In genomic region chr9:77021928-77022782, GRCh38 we compare ENCODE assay signal across 15 cellular contexts. TPM values are rescaled to one million over a fixed set of nuclear protein-coding genes. Genes with fewer than 3 reads are reported as not detected.
DNase-seq lines count a peak whose midpoint lies in the region; ATAC-seq and TF ChIP-seq lines count a peak whose summit lies in the region.
"Had no signal": no experiment of that assay in that cellular context is flagged by ENCODE, and none has a peak within 500 bp of the region (broad histone marks: within the 10 kb centered on the region; RNA-seq: fewer than 3 reads in every experiment).

No MANE protein-coding gene starts in this region.

- H3K4me1 Mint-ChIP-seq in brain (peaks cover 41% of the 10 kb centered on the region), natural killer cell (peaks cover 9% of the 10 kb centered on the region in 2 donors)
- H3K4me1 Mint-ChIP-seq in naive thymus-derived CD8-positive, alpha-beta T cell, result peaks cover 16 to 45% (median 33%) of the 10 kb centered on the region in 4 donors

- H3K4me3 Mint-ChIP-seq in brain, result peak overlapping the region in 4 of 5 experiments; percentile 42 to 63 (median 58)
- peak overlapping the region; percentile 17 to 76 (median 50) for H3K4me3 Mint-ChIP-seq in naive thymus-derived CD8-positive, alpha-beta T cell
- H3K4me3 Mint-ChIP-seq in natural killer cell, result no peak overlapping the region

- H3K27ac Mint-ChIP-seq in brain (no peak overlapping the region), natural killer cell (no peak overlapping the region)
- H3K27ac Mint-ChIP-seq in naive thymus-derived CD8-positive, alpha-beta T cell, result no peak overlapping the region

- peaks cover 0 to 7% (median 0%) of the 10 kb centered on the region in 5 experiments for H3K9me3 Mint-ChIP-seq in brain
- no peaks in the 10 kb centered on the region for H3K9me3 Mint-ChIP-seq in naive thymus-derived CD8-positive, alpha-beta T cell
- H3K9me3 Mint-ChIP-seq in natural killer cell, result no peaks in the 10 kb centered on the region

- H3K36me3 Mint-ChIP-seq in brain (no peaks in the 10 kb centered on the region), natural killer cell (no peaks in the 10 kb centered on the region)
- peaks cover 0 to 5% (median 0%) of the 10 kb centered on the region in 3 donors for H3K36me3 Mint-ChIP-seq in naive thymus-derived CD8-positive, alpha-beta T cell

- intact Hi-C loops in natural killer cell (cut with micrococcal nuclease), result no loop called here

- TF ChIP-seq CTCF in GM20000 (IDR thresholded peaks at IDR 0.05; ENCODE audit: extremely low read depth, missing control alignments) (no peak), brain (conservative IDR thresholded peaks at IDR 0.05) (peak in 1 of 2 experiments; percentile 20), natural killer cell (IDR thresholded peaks at IDR 0.05) (no peak)

- no peak for ATAC-seq in naive thymus-derived CD8-positive, alpha-beta T cell
- ATAC-seq in natural killer cell, result no peak
- ATAC-seq: GM12878, HCT116, upper lobe of right lung had no signal

- DNase-seq in NCI-H2227 (lab: John Stamatoyannopoulos, UW; ENCODE audit: unreplicated experiment) (peak; percentile 1), NCI-H2227 treated with DMSO at 0.1 percent for 48 hours (lab: John Stamatoyannopoulos, UW) (no peak), GM20000 (ENCODE audit: low spot score) (peak; percentile 44), natural killer cell (no peak), NCI-H2029 (lab: John Stamatoyannopoulos, UW) (no peak)
- DNase-seq in naive thymus-derived CD8-positive, alpha-beta T cell, result no peak
- no peak for DNase-seq in effector CD4-positive, alpha-beta T cell
- DNase-seq: activated effector memory CD4-positive, alpha-beta T cell treated with anti-CD3 and anti-CD28 coated beads, Interleukin-2, amount 50 U/mL, for 16 hours; kidney; upper lobe of right lung had no signal

- POLR2A ChIA-PET in naive thymus-derived CD8-positive, alpha-beta T cell (lab: Charles Lee), result no interaction called here

- H3K27me3 Mint-ChIP-seq in brain (peaks cover 96% of the 10 kb centered on the region), natural killer cell (ENCODE audit: low read depth in 2 of 2) (peaks cover 57 to 68% of the 10 kb centered on the region in 2 donors)
- peaks cover 34 to 87% (median 69%) of the 10 kb centered on the region in 5 donors for H3K27me3 Mint-ChIP-seq in naive thymus-derived CD8-positive, alpha-beta T cell

RNA-seq across cellular contexts. Expression of gene FOXB2, which starts 2.7 kb away (rescaled TPM):
- polyA plus RNA-seq in brain (ENCODE audit: insufficient read depth, low read depth, low replicate concordance), result 0.68 TPM
- total RNA-seq in naive thymus-derived CD8-positive, alpha-beta T cell, result not detected
- polyA plus RNA-seq in naive thymus-derived CD8-positive, alpha-beta T cell, result not detected
- not detected for total RNA-seq in natural killer cell
- total RNA-seq: chondrocyte, GM12878, kidney, upper lobe of right lung had no signal
- polyA plus RNA-seq: GM12878, neural cell had no signal

Comparison
In these comparisons a context has a peak if more than half of its experiments do, and no peak if none do; other contexts are left out.
1. DNase-seq: peak in NCI-H2227 (single experiment) and GM20000 (single experiment); none in NCI-H2227 treated with DMSO at 0.1 percent for 48 hours (single experiment), naive thymus-derived CD8-positive, alpha-beta T cell (0 of 10), natural killer cell (single experiment), effector CD4-positive, alpha-beta T cell (single experiment) and NCI-H2029 (single experiment).